In genomic region chrX:30301977-30302376, GRCh38 we compare ENCODE assay signal across 1 cellular context.
TF ChIP-seq lines count a peak whose summit lies in the region.

No MANE protein-coding gene starts in this region.

TF ChIP-seq in SK-N-SH treated with all-trans-retinoic acid at 6 μM for 48 hours, 23 proteins besides CTCF, POLR2A, EP300 and RAD21 (continued from another document):
- TF ChIP-seq CSRNP3 (CRISPR knock-in tag; IDR thresholded peaks at IDR 0.05), result no peak
- no peak for TF ChIP-seq ISL1 (CRISPR knock-in tag; IDR thresholded peaks at IDR 0.05)
- TF ChIP-seq ZNF8 (CRISPR knock-in tag; IDR thresholded peaks at IDR 0.05), result no peak
